In the genomic region with DNA sequence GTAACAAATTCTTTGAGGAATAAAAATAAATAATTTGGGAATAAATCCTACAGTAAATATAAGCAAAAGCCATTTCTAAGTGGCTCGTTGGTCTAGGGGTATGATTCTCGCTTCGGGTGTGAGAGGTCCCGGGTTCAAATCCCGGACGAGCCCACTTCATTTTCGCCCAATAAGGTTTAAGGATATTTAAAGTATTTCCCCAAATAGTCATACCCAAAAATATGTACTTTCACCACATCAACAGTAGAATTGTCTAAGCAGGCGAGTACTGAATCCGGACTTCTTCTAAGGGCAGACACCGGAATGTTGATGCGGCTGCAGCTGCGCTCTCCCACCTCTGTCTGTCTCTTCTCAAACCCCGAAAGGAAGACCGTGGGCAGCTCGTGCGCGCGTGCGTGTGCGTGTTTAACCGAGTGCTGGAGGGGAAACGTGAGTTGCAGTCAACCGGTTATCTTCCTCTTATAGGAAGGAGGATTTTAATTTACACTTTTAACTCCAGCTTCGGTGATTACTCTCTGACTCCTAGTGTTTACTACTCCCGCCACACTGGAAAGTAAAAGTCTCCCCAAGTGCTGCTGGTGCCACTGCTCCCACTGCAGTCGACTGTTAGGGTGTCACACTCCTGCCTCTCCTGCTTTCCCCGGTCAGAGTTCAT, we compare ENCODE assay signal across 1 cellular context.
A peak's percentile ranks its signal among the peaks of the same experiment; 100 is the strongest.
TF ChIP-seq lines count a peak whose summit lies in the region.

No MANE protein-coding gene starts in this region.

TF ChIP-seq in K562, 482 proteins besides CTCF, POLR2A, EP300 and RAD21 (continued from another document):
- TF ChIP-seq, protein P1, sequence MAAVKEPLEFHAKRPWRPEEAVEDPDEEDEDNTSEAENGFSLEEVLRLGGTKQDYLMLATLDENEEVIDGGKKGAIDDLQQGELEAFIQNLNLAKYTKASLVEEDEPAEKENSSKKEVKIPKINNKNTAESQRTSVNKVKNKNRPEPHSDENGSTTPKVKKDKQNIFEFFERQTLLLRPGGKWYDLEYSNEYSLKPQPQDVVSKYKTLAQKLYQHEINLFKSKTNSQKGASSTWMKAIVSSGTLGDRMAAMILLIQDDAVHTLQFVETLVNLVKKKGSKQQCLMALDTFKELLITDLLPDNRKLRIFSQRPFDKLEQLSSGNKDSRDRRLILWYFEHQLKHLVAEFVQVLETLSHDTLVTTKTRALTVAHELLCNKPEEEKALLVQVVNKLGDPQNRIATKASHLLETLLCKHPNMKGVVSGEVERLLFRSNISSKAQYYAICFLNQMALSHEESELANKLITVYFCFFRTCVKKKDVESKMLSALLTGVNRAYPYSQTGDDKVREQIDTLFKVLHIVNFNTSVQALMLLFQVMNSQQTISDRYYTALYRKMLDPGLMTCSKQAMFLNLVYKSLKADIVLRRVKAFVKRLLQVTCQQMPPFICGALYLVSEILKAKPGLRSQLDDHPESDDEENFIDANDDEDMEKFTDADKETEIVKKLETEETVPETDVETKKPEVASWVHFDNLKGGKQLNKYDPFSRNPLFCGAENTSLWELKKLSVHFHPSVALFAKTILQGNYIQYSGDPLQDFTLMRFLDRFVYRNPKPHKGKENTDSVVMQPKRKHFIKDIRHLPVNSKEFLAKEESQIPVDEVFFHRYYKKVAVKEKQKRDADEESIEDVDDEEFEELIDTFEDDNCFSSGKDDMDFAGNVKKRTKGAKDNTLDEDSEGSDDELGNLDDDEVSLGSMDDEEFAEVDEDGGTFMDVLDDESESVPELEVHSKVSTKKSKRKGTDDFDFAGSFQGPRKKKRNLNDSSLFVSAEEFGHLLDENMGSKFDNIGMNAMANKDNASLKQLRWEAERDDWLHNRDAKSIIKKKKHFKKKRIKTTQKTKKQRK (IDR thresholded peaks at IDR 0.05; ENCODE audit: borderline replicate concordance, low read depth, low read length): no peak
- TF ChIP-seq, protein P2, sequence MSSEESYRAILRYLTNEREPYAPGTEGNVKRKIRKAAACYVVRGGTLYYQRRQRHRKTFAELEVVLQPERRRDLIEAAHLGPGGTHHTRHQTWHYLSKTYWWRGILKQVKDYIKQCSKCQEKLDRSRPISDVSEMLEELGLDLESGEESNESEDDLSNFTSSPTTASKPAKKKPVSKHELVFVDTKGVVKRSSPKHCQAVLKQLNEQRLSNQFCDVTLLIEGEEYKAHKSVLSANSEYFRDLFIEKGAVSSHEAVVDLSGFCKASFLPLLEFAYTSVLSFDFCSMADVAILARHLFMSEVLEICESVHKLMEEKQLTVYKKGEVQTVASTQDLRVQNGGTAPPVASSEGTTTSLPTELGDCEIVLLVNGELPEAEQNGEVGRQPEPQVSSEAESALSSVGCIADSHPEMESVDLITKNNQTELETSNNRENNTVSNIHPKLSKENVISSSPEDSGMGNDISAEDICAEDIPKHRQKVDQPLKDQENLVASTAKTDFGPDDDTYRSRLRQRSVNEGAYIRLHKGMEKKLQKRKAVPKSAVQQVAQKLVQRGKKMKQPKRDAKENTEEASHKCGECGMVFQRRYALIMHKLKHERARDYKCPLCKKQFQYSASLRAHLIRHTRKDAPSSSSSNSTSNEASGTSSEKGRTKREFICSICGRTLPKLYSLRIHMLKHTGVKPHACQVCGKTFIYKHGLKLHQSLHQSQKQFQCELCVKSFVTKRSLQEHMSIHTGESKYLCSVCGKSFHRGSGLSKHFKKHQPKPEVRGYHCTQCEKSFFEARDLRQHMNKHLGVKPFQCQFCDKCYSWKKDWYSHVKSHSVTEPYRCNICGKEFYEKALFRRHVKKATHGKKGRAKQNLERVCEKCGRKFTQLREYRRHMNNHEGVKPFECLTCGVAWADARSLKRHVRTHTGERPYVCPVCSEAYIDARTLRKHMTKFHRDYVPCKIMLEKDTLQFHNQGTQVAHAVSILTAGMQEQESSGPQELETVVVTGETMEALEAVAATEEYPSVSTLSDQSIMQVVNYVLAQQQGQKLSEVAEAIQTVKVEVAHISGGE (CRISPR knock-in tag; IDR thresholded peaks at IDR 0.05): peak in 1 of 3 experiments; percentile 80; a peak in 2 of 6 replicates
- TF ChIP-seq RBFOX2 (IDR thresholded peaks at IDR 0.05; ENCODE audit: low read depth, low read length): peak; percentile 55
- TF ChIP-seq, protein P3, sequence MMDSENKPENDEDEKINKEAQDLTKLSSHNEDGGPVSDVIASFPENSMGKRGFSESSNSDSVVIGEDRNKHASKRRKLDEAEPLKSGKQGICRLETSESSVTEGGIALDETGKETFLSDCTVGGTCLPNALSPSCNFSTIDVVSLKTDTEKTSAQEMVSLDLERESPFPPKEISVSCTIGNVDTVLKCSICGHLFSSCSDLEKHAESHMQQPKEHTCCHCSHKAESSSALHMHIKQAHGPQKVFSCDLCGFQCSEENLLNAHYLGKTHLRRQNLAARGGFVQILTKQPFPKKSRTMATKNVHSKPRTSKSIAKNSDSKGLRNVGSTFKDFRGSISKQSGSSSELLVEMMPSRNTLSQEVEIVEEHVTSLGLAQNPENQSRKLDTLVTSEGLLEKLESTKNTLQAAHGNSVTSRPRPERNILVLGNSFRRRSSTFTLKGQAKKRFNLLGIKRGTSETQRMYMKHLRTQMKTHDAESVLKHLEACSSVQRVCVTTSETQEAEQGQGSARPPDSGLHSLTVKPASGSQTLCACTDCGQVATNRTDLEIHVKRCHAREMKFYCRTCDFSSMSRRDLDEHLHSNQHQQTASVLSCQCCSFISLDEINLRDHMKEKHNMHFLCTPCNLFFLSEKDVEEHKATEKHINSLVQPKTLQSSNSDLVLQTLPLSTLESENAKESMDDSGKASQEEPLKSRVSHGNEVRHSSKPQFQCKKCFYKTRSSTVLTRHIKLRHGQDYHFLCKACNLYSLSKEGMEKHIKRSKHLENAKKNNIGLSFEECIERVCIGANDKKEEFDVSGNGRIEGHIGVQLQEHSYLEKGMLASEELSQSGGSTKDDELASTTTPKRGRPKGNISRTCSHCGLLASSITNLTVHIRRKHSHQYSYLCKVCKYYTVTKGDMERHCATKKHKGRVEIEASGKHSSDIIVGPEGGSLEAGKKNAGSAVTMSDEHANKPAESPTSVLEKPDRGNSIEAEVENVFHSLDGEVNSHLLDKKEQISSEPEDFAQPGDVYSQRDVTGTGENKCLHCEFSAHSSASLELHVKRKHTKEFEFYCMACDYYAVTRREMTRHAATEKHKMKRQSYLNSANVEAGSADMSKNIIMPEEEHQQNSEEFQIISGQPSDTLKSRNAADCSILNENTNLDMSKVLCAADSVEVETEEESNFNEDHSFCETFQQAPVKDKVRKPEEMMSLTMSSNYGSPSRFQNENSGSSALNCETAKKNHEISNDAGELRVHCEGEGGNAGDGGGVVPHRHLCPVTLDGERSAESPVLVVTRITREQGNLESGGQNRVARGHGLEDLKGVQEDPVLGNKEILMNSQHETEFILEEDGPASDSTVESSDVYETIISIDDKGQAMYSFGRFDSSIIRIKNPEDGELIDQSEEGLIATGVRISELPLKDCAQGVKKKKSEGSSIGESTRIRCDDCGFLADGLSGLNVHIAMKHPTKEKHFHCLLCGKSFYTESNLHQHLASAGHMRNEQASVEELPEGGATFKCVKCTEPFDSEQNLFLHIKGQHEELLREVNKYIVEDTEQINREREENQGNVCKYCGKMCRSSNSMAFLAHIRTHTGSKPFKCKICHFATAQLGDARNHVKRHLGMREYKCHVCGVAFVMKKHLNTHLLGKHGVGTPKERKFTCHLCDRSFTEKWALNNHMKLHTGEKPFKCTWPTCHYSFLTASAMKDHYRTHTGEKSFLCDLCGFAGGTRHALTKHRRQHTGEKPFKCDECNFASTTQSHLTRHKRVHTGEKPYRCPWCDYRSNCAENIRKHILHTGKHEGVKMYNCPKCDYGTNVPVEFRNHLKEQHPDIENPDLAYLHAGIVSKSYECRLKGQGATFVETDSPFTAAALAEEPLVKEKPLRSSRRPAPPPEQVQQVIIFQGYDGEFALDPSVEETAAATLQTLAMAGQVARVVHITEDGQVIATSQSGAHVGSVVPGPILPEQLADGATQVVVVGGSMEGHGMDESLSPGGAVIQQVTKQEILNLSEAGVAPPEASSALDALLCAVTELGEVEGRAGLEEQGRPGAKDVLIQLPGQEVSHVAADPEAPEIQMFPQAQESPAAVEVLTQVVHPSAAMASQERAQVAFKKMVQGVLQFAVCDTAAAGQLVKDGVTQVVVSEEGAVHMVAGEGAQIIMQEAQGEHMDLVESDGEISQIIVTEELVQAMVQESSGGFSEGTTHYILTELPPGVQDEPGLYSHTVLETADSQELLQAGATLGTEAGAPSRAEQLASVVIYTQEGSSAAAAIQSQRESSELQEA (IDR thresholded peaks at IDR 0.05; ENCODE audit: low read depth): peak; percentile 69; the same call in 1 of the 2 replicates
- TF ChIP-seq ARHGAP35 (IDR thresholded peaks at IDR 0.05; ENCODE audit: partially characterized antibody): no peak
